17 cellular contexts compared by ENCODE assay signal in the genomic region with DNA sequence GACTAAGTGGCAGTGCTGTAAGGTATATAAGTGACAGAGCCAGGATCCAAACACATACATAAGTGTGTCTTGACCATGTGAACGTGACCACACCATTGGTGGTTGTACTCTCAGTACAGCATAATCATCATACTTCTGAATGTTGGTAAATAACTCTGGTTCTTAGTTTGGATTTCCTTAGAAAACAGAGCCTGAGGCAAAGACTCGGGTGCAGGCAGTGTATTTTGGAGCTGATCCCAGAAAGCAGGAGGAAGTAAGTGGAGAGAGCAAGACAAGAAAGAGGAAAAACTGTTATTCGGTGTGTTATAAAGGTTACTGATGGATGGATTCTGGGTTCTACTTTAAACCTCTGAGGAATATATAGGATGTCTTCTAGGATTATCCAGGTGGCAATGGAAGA.
DNase-seq lines count a peak whose midpoint lies in the region; ATAC-seq and TF ChIP-seq lines count a peak whose summit lies in the region.
"Had no signal": no experiment of that assay in that cellular context is flagged by ENCODE, and none has a peak within 500 bp of the region (broad histone marks: within the 10 kb centered on the region; RNA-seq: fewer than 3 reads in every experiment).

No MANE protein-coding gene starts in this region.

- H3K4me1 ChIP-seq in breast epithelium: no peaks in the 10 kb centered on the region
- no peaks in the 10 kb centered on the region for H3K4me1 ChIP-seq in adipocyte (ENCODE audit: control insufficient read depth, insufficient read depth, low read length)
- no peaks in the 10 kb centered on the region for H3K4me1 ChIP-seq in CD4-positive, alpha-beta memory T cell (ENCODE audit: insufficient read depth, low read length)
- no peaks in the 10 kb centered on the region for H3K4me1 ChIP-seq in Peyer's patch

- ATAC-seq in HG03439 (IDR thresholded peaks at IDR 0.05; ENCODE audit: unreplicated experiment): no peak
- ATAC-seq: K562 had no signal

- H3K9me3 Mint-ChIP-seq in CD4-positive, alpha-beta memory T cell: peaks cover 0 to 4% (median 0%) of the 10 kb centered on the region in 8 donors

- H3K4me3 ChIP-seq in breast epithelium: no peak overlapping the region
- H3K4me3 ChIP-seq in adipocyte (ENCODE audit: low read length): no peak overlapping the region
- no peak overlapping the region for H3K4me3 ChIP-seq in fibroblast of the aortic adventitia (ENCODE audit: low read depth, low read length)
- H3K4me3 ChIP-seq in CD4-positive, alpha-beta memory T cell (ENCODE audit: low read length in 2 of 2): no peak overlapping the region
- H3K4me3 ChIP-seq in Peyer's patch: no peak overlapping the region
- H3K4me3 ChIP-seq: GM23248, K562 had no signal

- H3K9ac ChIP-seq in adipocyte (ENCODE audit: low read length): no peak overlapping the region
- H3K9ac ChIP-seq: GM23248 had no signal

- DNase-seq in T47D (ENCODE audit: low read depth in 1 of 2, low spot score in 1 of 2) (peak; percentile 7 to 89), breast epithelium (ENCODE audit: low spot score in 2 of 2) (no peak), adipocyte (ENCODE audit: low read depth) (peak; percentile 74), fibroblast of the aortic adventitia (ENCODE audit: low read depth) (peak; percentile 1), hypothalamus (lab: John Stamatoyannopoulos, UW) (no peak), Peyer's patch (no peak)
- no peak for DNase-seq in CD4-positive, alpha-beta memory T cell
- DNase-seq: DMS79, GF-D8, NCI-H1092, NCI-H446 treated with DMSO at 0.1 percent for 48 hours, NCI-H774, SHP77 treated with DMSO at 0.1 percent for 48 hours had no signal

- in situ Hi-C loops in T47D (cut with HindIII; ENCODE audit: low pct_unique_long_range_greater_than_20kb, low sequenced_read_pairs): no loop called here

- H3K27me3 ChIP-seq in breast epithelium (no peaks in the 10 kb centered on the region), adipocyte (replicated peaks; ENCODE audit: control insufficient read depth, insufficient read depth, low read length) (no peaks in the 10 kb centered on the region), Peyer's patch (no peaks in the 10 kb centered on the region)
- no peaks in the 10 kb centered on the region for H3K27me3 ChIP-seq in CD4-positive, alpha-beta memory T cell (ENCODE audit: insufficient read depth, low read length)

- H3K27ac ChIP-seq in breast epithelium: no peak overlapping the region
- no peak overlapping the region for H3K27ac ChIP-seq in CD4-positive, alpha-beta memory T cell (ENCODE audit: low read depth, low read length)
- no peak overlapping the region for H3K27ac ChIP-seq in Peyer's patch
- H3K27ac ChIP-seq: GM23248 had no signal

- POLR2A ChIA-PET in CD4-positive, alpha-beta memory T cell (lab: Charles Lee; ENCODE audit: partially characterized antibody): no interaction called here

- H3K9me3 ChIP-seq in breast epithelium (no peaks in the 10 kb centered on the region), adipocyte (ENCODE audit: control insufficient read depth, low read length) (no peaks in the 10 kb centered on the region), Peyer's patch (no peaks in the 10 kb centered on the region)
- no peaks in the 10 kb centered on the region for H3K9me3 ChIP-seq in CD4-positive, alpha-beta memory T cell (ENCODE audit: control insufficient read depth in 1 of 2, low read length in 2 of 2)

- CTCF ChIA-PET in CD4-positive, alpha-beta memory T cell (lab: Charles Lee; ENCODE audit: partially characterized antibody): no interaction called here

- peaks cover 12 to 14% of the 10 kb centered on the region in 2 donors for H3K27me3 Mint-ChIP-seq in CD4-positive, alpha-beta memory T cell

- H3K4me1 Mint-ChIP-seq in CD4-positive, alpha-beta memory T cell: no peaks in the 10 kb centered on the region
- H3K4me1 Mint-ChIP-seq: CD14-positive monocyte had no signal

- H3K4me3 Mint-ChIP-seq in CD4-positive, alpha-beta memory T cell: no peak overlapping the region
- H3K4me3 Mint-ChIP-seq: CD14-positive monocyte had no signal

- TF ChIP-seq CTCF in breast epithelium (IDR thresholded peaks at IDR 0.05) (no peak), fibroblast of the aortic adventitia (IDR thresholded peaks at IDR 0.05; ENCODE audit: insufficient read depth, low read length) (no peak), Peyer's patch (IDR thresholded peaks at IDR 0.05) (no peak)

- intact Hi-C loops in breast epithelium (cut with DNase I; ENCODE audit: low total_unique reads): no loop called here
- intact Hi-C loops in CD4-positive, alpha-beta memory T cell (cut with micrococcal nuclease): no loop called here

- no peak overlapping the region for H3K27ac Mint-ChIP-seq in CD4-positive, alpha-beta memory T cell
- H3K27ac Mint-ChIP-seq: CD14-positive monocyte had no signal

- H3K36me3 ChIP-seq in breast epithelium: no peaks in the 10 kb centered on the region
- H3K36me3 ChIP-seq in adipocyte (ENCODE audit: control insufficient read depth, insufficient read depth, low read length, severe bottlenecking): no peaks in the 10 kb centered on the region
- H3K36me3 ChIP-seq in CD4-positive, alpha-beta memory T cell (ENCODE audit: insufficient read depth, low read length): no peaks in the 10 kb centered on the region
- no peaks in the 10 kb centered on the region for H3K36me3 ChIP-seq in Peyer's patch

- no peak for TF ChIP-seq POLR2A in breast epithelium (IDR thresholded peaks at IDR 0.05)
- no peak for TF ChIP-seq POLR2A in Peyer's patch (IDR thresholded peaks at IDR 0.05)

- H3K36me3 Mint-ChIP-seq in CD4-positive, alpha-beta memory T cell: no peaks in the 10 kb centered on the region
- H3K36me3 Mint-ChIP-seq: CD14-positive monocyte had no signal

Comparison
In these comparisons a context has a peak if more than half of its experiments do, and no peak if none do; other contexts are left out.
1. DNase-seq: peak in T47D (2 of 2), adipocyte (single experiment) and fibroblast of the aortic adventitia (single experiment); none in breast epithelium (0 of 2), CD4-positive, alpha-beta memory T cell (0 of 5), hypothalamus (0 of 51) and Peyer's patch (0 of 3).